4 cellular contexts compared by ENCODE assay signal in the genomic region with DNA sequence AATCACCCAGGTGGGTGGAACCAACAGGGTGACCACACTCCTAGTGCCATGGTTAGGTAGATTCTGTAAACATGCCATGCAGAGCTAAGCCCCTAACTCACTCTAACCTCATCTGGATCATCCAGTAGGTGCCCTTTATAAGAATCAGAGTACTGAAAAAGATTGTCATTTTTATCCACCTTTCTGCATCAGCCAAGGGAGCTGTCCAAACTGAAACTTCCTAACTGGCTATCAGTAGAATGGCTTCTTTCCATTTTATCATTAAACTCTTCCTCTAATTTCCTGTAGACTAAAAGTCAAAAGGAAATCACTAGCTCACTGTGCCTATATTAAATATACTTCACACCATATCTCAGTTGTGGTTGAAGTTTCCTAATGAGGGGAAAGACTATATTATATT.
TF ChIP-seq lines count a peak whose summit lies in the region.

No MANE protein-coding gene starts in this region.

TF ChIP-seq in A549, 52 proteins besides CTCF, POLR2A, EP300 and RAD21:
- TF ChIP-seq, protein P1, sequence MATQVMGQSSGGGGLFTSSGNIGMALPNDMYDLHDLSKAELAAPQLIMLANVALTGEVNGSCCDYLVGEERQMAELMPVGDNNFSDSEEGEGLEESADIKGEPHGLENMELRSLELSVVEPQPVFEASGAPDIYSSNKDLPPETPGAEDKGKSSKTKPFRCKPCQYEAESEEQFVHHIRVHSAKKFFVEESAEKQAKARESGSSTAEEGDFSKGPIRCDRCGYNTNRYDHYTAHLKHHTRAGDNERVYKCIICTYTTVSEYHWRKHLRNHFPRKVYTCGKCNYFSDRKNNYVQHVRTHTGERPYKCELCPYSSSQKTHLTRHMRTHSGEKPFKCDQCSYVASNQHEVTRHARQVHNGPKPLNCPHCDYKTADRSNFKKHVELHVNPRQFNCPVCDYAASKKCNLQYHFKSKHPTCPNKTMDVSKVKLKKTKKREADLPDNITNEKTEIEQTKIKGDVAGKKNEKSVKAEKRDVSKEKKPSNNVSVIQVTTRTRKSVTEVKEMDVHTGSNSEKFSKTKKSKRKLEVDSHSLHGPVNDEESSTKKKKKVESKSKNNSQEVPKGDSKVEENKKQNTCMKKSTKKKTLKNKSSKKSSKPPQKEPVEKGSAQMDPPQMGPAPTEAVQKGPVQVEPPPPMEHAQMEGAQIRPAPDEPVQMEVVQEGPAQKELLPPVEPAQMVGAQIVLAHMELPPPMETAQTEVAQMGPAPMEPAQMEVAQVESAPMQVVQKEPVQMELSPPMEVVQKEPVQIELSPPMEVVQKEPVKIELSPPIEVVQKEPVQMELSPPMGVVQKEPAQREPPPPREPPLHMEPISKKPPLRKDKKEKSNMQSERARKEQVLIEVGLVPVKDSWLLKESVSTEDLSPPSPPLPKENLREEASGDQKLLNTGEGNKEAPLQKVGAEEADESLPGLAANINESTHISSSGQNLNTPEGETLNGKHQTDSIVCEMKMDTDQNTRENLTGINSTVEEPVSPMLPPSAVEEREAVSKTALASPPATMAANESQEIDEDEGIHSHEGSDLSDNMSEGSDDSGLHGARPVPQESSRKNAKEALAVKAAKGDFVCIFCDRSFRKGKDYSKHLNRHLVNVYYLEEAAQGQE (IDR thresholded peaks at IDR 0.05), result peak; percentile 47; the same call in 1 of the 2 replicates
- no peak for TF ChIP-seq ZSCAN20 (CRISPR knock-in tag; IDR thresholded peaks at IDR 0.05)
- TF ChIP-seq, protein P2, sequence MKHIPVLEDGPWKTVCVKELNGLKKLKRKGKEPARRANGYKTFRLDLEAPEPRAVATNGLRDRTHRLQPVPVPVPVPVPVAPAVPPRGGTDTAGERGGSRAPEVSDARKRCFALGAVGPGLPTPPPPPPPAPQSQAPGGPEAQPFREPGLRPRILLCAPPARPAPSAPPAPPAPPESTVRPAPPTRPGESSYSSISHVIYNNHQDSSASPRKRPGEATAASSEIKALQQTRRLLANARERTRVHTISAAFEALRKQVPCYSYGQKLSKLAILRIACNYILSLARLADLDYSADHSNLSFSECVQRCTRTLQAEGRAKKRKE (CRISPR knock-in tag; IDR thresholded peaks at IDR 0.05; ENCODE audit: low read depth), result no peak

TF ChIP-seq in HCT116, 20 proteins besides CTCF, POLR2A, EP300 and RAD21 (continued from another document):
- TF ChIP-seq, protein P1 (IDR thresholded peaks at IDR 0.05; ENCODE audit: low read depth), result 0 out of 2 replicates have a peak, but pooled peaks have one; percentile 6
- TF ChIP-seq SIN3A (IDR thresholded peaks at IDR 0.05; ENCODE audit: low read depth) (no peak), EGR1 (IDR thresholded peaks at IDR 0.05; ENCODE audit: low read depth) (no peak), ZFX (IDR thresholded peaks at IDR 0.05) (no peak)
- TF ChIP-seq, protein P3, sequence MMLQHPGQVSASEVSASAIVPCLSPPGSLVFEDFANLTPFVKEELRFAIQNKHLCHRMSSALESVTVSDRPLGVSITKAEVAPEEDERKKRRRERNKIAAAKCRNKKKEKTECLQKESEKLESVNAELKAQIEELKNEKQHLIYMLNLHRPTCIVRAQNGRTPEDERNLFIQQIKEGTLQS (IDR thresholded peaks at IDR 0.05), result no peak

TF ChIP-seq in HEK293, 187 proteins besides CTCF, POLR2A, EP300 and RAD21 (continued from another document):
- TF ChIP-seq, protein P1 (tag by site-specific recombination; IDR thresholded peaks at IDR 0.05), result peak; percentile 67; the same call in 1 of the 2 replicates

TF ChIP-seq in Ishikawa, 13 proteins besides CTCF, POLR2A, EP300 and RAD21:
- TF ChIP-seq, protein P1 (IDR thresholded peaks at IDR 0.05; ENCODE audit: low read depth), result peak; percentile 61
- no peak for TF ChIP-seq FOXM1 (IDR thresholded peaks at IDR 0.05; ENCODE audit: borderline replicate concordance, low read depth)
